In the genomic region with DNA sequence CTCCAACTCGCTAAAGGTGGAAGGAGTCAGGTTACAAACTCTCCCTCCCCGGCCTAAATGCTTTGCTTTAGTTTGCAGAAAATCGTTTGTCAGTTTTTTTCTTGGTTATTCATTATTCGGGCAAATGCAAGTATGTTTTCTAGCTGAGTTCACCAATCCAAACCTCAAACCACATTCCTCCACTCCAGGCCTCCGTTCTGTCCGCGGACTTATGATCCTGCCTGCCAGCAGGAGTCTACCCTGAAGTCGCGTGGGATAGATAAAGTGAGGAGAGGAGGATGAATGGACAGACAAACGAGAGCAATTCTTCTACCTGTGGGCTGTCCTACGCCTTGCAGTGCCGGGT, we compare ENCODE assay signal across 8 cellular contexts. TPM values are rescaled to one million over a fixed set of nuclear protein-coding genes. Genes with fewer than 3 reads are reported as not detected.
DNase-seq lines count a peak whose midpoint lies in the region; ATAC-seq, FAIRE-seq and TF ChIP-seq lines count a peak whose summit lies in the region.

No MANE protein-coding gene starts in this region.

- H3K4me2 ChIP-seq in A549, result peak overlapping the region; percentile 88

- TF ChIP-seq EP300 in A549 (IDR thresholded peaks at IDR 0.05) (no peak), stomach (IDR thresholded peaks at IDR 0.05) (no peak)

- TF ChIP-seq POLR2A in A549 (IDR thresholded peaks at IDR 0.05; ENCODE audit: low read length), result no peak
- no peak for TF ChIP-seq POLR2A in adrenal gland (IDR thresholded peaks at IDR 0.05)
- no peak for TF ChIP-seq POLR2A in stomach (IDR thresholded peaks at IDR 0.05)

- no peak for TF ChIP-seq CTCF in A549 (IDR thresholded peaks at IDR 0.05)
- TF ChIP-seq CTCF in adrenal gland (IDR thresholded peaks at IDR 0.05), result no peak
- no peak for TF ChIP-seq CTCF in stomach (IDR thresholded peaks at IDR 0.05)

- DNase-seq in A549 (ENCODE audit: low read depth in 1 of 2, low spot score in 1 of 2), result peak in 1 of 2 experiments; percentile 33
- peak; percentile 65 for DNase-seq in HCEC 1CT
- DNase-seq in adrenal gland, result no peak
- peak; percentile 89 for DNase-seq in iris pigment epithelial cell (ENCODE audit: low read depth)
- DNase-seq in stomach, result no peak
- DNase-seq in LoVo (ENCODE audit: low spot score), result no peak
- no peak for DNase-seq in HuH-7.5 (ENCODE audit: low spot score)
- no peak for DNase-seq in NCI-H187 treated with DMSO at 0.1 percent for 48 hours (lab: John Stamatoyannopoulos, UW)

- H3K27me3 ChIP-seq in adrenal gland (peaks cover 15% of the 10 kb centered on the region), stomach (peaks cover 0 to 51% (median 28%) of the 10 kb centered on the region in 3 donors)

- CTCF ChIA-PET in A549 (lab: Yijun Ruan, JAX), result no interaction called here

- H3K9me3 ChIP-seq in A549, result no peaks in the 10 kb centered on the region
- no peaks in the 10 kb centered on the region for H3K9me3 ChIP-seq in adrenal gland (replicated peaks in 1 of 3)
- no peaks in the 10 kb centered on the region for H3K9me3 ChIP-seq in stomach

- peaks cover 0 to 17% of the 10 kb centered on the region in 2 donors for H3K36me3 ChIP-seq in adrenal gland (replicated peaks in 1 of 2)
- H3K36me3 ChIP-seq in stomach, result peaks cover 13 to 39% (median 38%) of the 10 kb centered on the region in 4 donors

- H3K4me3 ChIP-seq in A549 (peak overlapping the region; percentile 42), adrenal gland (peak overlapping the region in 3 of 4 donors; percentile 18 to 54 (median 19)), stomach (peak overlapping the region; percentile 67 to 81 (median 76))

- H3K4me1 ChIP-seq in A549, result peaks cover 9% of the 10 kb centered on the region; the same call in 2 of the 3 replicates
- peaks cover 4 to 22% of the 10 kb centered on the region in 2 donors for H3K4me1 ChIP-seq in adrenal gland (replicated peaks in 1 of 2)
- peaks cover 0 to 80% (median 60%) of the 10 kb centered on the region in 4 donors for H3K4me1 ChIP-seq in stomach

- WGBS in A549 (ENCODE audit: missing lambda C conversion rate), result 0% methylated on average over 9 of the region's 12 CpGs
- WGBS in adrenal gland, 4 donors, result 1 to 3% (median 1%) methylated on average over 12 of the region's 12 CpGs
- WGBS in stomach, 5 donors, result 0 to 1% (median 0%) methylated on average over 10 to 12 of the region's 12 CpGs

- no peak for FAIRE-seq in A549 (lab: Jason Lieb, UNC)

- intact Hi-C loops in adrenal gland (cut with DNase I) (loop anchor here in 1 of 2 donors (10.0 kb wide), 1 partner anchor 79 kb away; no protein-coding TSS in a partner anchor), stomach (cut with DNase I; ENCODE audit: low total_unique reads) (no loop called here)

- 0 out of 6 replicates have a peak overlapping the region, but pooled peaks of 1 of the 2 experiments have one; percentile 49 for H3K27ac ChIP-seq in A549
- peak overlapping the region in 4 of 5 donors; percentile 35 to 94 (median 80) for H3K27ac ChIP-seq in adrenal gland
- peak overlapping the region; percentile 84 to 94 (median 91) for H3K27ac ChIP-seq in stomach

- peak; percentile 33 to 52; a peak in 3 of 6 replicates for ATAC-seq in A549

- POLR2A ChIA-PET in A549 (lab: Yijun Ruan, JAX), result no interaction called here

- TF ChIP-seq RAD21 in A549 (conservative IDR thresholded peaks at IDR 0.05 in 1 of 2, IDR thresholded peaks at IDR 0.05 in 1 of 2), result no peak

TF ChIP-seq in A549, 52 proteins besides CTCF, POLR2A, EP300 and RAD21:
- TF ChIP-seq CEBPB (IDR thresholded peaks at IDR 0.05) (no peak), RARB (CRISPR knock-in tag; IDR thresholded peaks at IDR 0.05) (no peak), EHF (CRISPR knock-in tag; IDR thresholded peaks at IDR 0.05) (no peak), ESRRA (IDR thresholded peaks at IDR 0.05; ENCODE audit: borderline replicate concordance, low read length) (no peak), EHMT2 (IDR thresholded peaks at IDR 0.05; ENCODE audit: low read depth) (no peak), ZSCAN20 (CRISPR knock-in tag; IDR thresholded peaks at IDR 0.05) (no peak), KDM1A (IDR thresholded peaks at IDR 0.05; ENCODE audit: low read depth) (no peak), NR3C1 (IDR thresholded peaks at IDR 0.05) (no peak)
- TF ChIP-seq, protein P1, sequence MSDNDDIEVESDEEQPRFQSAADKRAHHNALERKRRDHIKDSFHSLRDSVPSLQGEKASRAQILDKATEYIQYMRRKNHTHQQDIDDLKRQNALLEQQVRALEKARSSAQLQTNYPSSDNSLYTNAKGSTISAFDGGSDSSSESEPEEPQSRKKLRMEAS (IDR thresholded peaks at IDR 0.05), result no peak
- TF ChIP-seq, protein P2, sequence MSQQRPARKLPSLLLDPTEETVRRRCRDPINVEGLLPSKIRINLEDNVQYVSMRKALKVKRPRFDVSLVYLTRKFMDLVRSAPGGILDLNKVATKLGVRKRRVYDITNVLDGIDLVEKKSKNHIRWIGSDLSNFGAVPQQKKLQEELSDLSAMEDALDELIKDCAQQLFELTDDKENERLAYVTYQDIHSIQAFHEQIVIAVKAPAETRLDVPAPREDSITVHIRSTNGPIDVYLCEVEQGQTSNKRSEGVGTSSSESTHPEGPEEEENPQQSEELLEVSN (IDR thresholded peaks at IDR 0.05; ENCODE audit: borderline replicate concordance, low read depth), result no peak

RNA-seq across cellular contexts. Expression of a gene that starts 1.3 kb away (rescaled TPM):
- polyA plus RNA-seq in A549 (2011; rRNA removed), result 0.17 and 0.24 TPM in 2 replicates
- 0.38 and 0.81 TPM in 2 replicates for polyA plus RNA-seq in A549 (2012; cell fraction: cytosol; rRNA removed)
- 1.5 and 1.6 TPM in 2 replicates for polyA plus RNA-seq in A549 (2012; cell fraction: nucleus; rRNA removed)
- 0.12 to 0.18 TPM (median 0.17 TPM) in 3 replicates for polyA plus RNA-seq in A549 (2017; fragmentation: RNase III; extraction: RNeasy Plus Mini Kit Qiagen cat#74134 plus additional on column Dnase treatment)
- 1.3 and 1.7 TPM in 2 replicates for polyA minus RNA-seq in A549 (2011; rRNA and poly(A)+ RNA removed)
- total RNA-seq in adrenal gland, result 100 to 1,000 TPM in 1 of 8 donors, 10 to 100 TPM in 7; 29.4 to 111 (median 45.8) TPM
- 10 to 100 TPM; 29.6 to 71.8 (median 37.5) TPM for polyA plus RNA-seq in adrenal gland
- total RNA-seq in stomach, result 100 to 1,000 TPM in 3 of 5 donors, 10 to 100 TPM in 2; 44.9 to 268 (median 111) TPM
- 10 to 100 TPM; 12.2 to 21.3 (median 21.0) TPM for polyA plus RNA-seq in stomach

Comparison
In these comparisons a context has a peak if more than half of its experiments do, and no peak if none do; other contexts are left out.
1. DNase-seq: peak in HCEC 1CT (single experiment) and iris pigment epithelial cell (single experiment); none in adrenal gland (0 of 7), stomach (single experiment), LoVo (single experiment), HuH-7.5 (single experiment) and NCI-H187 treated with DMSO at 0.1 percent for 48 hours (single experiment).
2. H3K4me3 ChIP-seq: peak in every context shown above with its lines; median percentile 76 in stomach; 42 in A549; 19 in adrenal gland.
3. RNA of a gene that starts 1.3 kb away (polyA plus RNA-seq): 29.6 to 71.8 TPM in adrenal gland and 12.2 to 21.3 TPM in stomach; 0.12 to 1.6 TPM in A549; every median in the first group is over 4 times any median in the second.